ENCODE assay signal across 1 cellular context in the genomic region with DNA sequence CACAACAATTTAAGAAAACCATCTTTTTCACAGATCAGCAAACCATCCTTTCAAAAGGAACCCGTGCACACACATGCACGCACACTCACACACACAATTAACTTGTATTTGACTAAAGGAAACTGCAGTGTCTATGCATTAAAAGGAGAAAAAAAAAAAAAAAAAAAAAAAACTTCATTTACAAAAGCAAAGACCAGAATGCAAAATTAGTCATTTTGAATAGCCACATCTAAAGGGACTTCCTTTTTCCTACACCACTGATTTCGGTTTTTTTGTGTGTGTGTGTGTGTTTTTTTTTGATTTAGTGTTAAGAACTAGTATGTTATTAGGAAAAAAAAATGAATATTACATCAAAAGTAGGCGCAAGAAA.
TF ChIP-seq lines count a peak whose summit lies in the region.

No MANE protein-coding gene starts in this region.

TF ChIP-seq in HEK293, 187 proteins besides CTCF, POLR2A, EP300 and RAD21 (continued from another document):
- TF ChIP-seq ZNF623 (tag by site-specific recombination; IDR thresholded peaks at IDR 0.05) (no peak), ZNF211 (tag by site-specific recombination; IDR thresholded peaks at IDR 0.05; ENCODE audit: low read depth) (no peak), ZNF426 (tag by site-specific recombination; IDR thresholded peaks at IDR 0.05) (no peak), ZNF239 (tag by site-specific recombination; IDR thresholded peaks at IDR 0.05) (no peak), GLIS1 (tag by site-specific recombination; IDR thresholded peaks at IDR 0.05) (no peak), GFI1B (tag by site-specific recombination; IDR thresholded peaks at IDR 0.05) (no peak), ZNF777 (tag by site-specific recombination; IDR thresholded peaks at IDR 0.05; ENCODE audit: borderline replicate concordance) (no peak)
- TF ChIP-seq, protein P1, sequence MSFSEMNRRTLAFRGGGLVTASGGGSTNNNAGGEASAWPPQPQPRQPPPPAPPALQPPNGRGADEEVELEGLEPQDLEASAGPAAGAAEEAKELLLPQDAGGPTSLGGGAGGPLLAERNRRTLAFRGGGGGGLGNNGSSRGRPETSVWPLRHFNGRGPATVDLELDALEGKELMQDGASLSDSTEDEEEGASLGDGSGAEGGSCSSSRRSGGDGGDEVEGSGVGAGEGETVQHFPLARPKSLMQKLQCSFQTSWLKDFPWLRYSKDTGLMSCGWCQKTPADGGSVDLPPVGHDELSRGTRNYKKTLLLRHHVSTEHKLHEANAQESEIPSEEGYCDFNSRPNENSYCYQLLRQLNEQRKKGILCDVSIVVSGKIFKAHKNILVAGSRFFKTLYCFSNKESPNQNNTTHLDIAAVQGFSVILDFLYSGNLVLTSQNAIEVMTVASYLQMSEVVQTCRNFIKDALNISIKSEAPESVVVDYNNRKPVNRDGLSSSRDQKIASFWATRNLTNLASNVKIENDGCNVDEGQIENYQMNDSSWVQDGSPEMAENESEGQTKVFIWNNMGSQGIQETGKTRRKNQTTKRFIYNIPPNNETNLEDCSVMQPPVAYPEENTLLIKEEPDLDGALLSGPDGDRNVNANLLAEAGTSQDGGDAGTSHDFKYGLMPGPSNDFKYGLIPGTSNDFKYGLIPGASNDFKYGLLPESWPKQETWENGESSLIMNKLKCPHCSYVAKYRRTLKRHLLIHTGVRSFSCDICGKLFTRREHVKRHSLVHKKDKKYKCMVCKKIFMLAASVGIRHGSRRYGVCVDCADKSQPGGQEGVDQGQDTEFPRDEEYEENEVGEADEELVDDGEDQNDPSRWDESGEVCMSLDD (tag by site-specific recombination; IDR thresholded peaks at IDR 0.05): no peak
- TF ChIP-seq, protein P2, sequence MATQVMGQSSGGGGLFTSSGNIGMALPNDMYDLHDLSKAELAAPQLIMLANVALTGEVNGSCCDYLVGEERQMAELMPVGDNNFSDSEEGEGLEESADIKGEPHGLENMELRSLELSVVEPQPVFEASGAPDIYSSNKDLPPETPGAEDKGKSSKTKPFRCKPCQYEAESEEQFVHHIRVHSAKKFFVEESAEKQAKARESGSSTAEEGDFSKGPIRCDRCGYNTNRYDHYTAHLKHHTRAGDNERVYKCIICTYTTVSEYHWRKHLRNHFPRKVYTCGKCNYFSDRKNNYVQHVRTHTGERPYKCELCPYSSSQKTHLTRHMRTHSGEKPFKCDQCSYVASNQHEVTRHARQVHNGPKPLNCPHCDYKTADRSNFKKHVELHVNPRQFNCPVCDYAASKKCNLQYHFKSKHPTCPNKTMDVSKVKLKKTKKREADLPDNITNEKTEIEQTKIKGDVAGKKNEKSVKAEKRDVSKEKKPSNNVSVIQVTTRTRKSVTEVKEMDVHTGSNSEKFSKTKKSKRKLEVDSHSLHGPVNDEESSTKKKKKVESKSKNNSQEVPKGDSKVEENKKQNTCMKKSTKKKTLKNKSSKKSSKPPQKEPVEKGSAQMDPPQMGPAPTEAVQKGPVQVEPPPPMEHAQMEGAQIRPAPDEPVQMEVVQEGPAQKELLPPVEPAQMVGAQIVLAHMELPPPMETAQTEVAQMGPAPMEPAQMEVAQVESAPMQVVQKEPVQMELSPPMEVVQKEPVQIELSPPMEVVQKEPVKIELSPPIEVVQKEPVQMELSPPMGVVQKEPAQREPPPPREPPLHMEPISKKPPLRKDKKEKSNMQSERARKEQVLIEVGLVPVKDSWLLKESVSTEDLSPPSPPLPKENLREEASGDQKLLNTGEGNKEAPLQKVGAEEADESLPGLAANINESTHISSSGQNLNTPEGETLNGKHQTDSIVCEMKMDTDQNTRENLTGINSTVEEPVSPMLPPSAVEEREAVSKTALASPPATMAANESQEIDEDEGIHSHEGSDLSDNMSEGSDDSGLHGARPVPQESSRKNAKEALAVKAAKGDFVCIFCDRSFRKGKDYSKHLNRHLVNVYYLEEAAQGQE (tag by site-specific recombination; IDR thresholded peaks at IDR 0.05): no peak
- TF ChIP-seq, protein P3, sequence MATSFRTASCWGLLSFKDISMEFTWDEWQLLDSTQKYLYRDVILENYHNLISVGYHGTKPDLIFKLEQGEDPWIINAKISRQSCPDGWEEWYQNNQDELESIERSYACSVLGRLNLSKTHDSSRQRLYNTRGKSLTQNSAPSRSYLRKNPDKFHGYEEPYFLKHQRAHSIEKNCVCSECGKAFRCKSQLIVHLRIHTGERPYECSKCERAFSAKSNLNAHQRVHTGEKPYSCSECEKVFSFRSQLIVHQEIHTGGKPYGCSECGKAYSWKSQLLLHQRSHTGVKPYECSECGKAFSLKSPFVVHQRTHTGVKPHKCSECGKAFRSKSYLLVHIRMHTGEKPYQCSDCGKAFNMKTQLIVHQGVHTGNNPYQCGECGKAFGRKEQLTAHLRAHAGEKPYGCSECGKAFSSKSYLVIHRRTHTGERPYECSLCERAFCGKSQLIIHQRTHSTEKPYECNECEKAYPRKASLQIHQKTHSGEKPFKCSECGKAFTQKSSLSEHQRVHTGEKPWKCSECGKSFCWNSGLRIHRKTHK (tag by site-specific recombination; IDR thresholded peaks at IDR 0.05): no peak
